5 cellular contexts compared by ENCODE assay signal in genomic region chr12:120617193-120617592, GRCh38. TPM values are rescaled to one million over a fixed set of nuclear protein-coding genes. Genes with fewer than 3 reads are reported as not detected.
"Had no signal": no experiment of that assay in that cellular context is flagged by ENCODE, and none has a peak within 500 bp of the region (broad histone marks: within the 10 kb centered on the region; RNA-seq: fewer than 3 reads in every experiment).

No MANE protein-coding gene starts in this region.

RNA-seq across cellular contexts. Expression of gene CABP1, which starts 23.2 kb away (rescaled TPM):
- total RNA-seq: PC-3, PC-9, RPMI7951, SJSA1, T-cell had no signal
